16 cellular contexts compared by ENCODE assay signal in genomic region chr15:79157631-79158592, GRCh38.
"Had no signal": no experiment of that assay in that cellular context is flagged by ENCODE, and none has a peak within 500 bp of the region (broad histone marks: within the 10 kb centered on the region; RNA-seq: fewer than 3 reads in every experiment).

No MANE protein-coding gene starts in this region.

- FAIRE-seq: frontal cortex, small intestine, TTC549 had no signal

- DNase-seq: activated CD4-positive, alpha-beta T cell treated with anti-CD3 and anti-CD28 coated beads, Interleukin-2, amount 50 U/mL, for 4 hours; activated effector memory CD4-positive, alpha-beta T cell treated with Interleukin-2 at 50 U/mL for 16 hours; activated T-cell treated with anti-CD3 and anti-CD28 coated beads, Interleukin-2, amount 50 U/mL, for 1 hour; brain microvascular endothelial cell; heart right ventricle; islet precursor cell; left ventricle myocardium superior; right cardiac atrium; small intestine; T-helper 2 cell; transverse colon had no signal

- H3K9me3 ChIP-seq: heart right ventricle, transverse colon had no signal

- H3K36me3 ChIP-seq: brain microvascular endothelial cell, heart right ventricle, transverse colon had no signal

- H3K4me1 ChIP-seq: transverse colon had no signal

- ATAC-seq: activated CD4-positive, CD25-positive, alpha-beta regulatory T cell treated with anti-CD3 and anti-CD28 coated beads, Interleukin-2, amount 50 U/mL, for 24 hours; activated naive CD4-positive, alpha-beta T cell treated with anti-CD3 and anti-CD28 coated beads, Interleukin-2, amount 50 U/mL, for 72 hours; left ventricle myocardium superior had no signal

- H3K27me3 ChIP-seq: brain microvascular endothelial cell, dorsolateral prefrontal cortex, transverse colon had no signal

- H3K27ac ChIP-seq: brain microvascular endothelial cell, dorsolateral prefrontal cortex, heart right ventricle, transverse colon had no signal

- H3K4me3 ChIP-seq: dorsolateral prefrontal cortex, heart right ventricle, transverse colon had no signal
